1 cellular context compared by ENCODE assay signal in the genomic region with DNA sequence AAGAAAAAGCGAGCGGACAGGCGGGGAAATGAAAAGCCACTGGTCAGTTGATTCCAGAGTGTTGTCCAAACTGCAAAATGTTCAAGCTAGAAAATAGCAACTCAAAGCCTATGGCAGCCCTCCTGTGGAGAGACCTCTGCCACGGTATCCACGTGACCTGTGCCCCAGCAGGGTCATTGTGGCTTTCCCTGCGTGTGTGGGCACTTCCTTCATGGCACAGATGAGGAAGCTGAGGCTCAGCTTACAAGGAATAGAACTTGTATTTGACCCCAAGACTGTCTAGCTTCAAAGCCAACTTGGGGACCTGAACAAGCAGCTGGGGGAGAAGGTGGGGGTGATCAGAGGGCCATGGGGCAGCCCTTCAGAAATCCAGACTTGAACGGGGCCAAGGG.
TF ChIP-seq lines count a peak whose summit lies in the region.

No MANE protein-coding gene starts in this region.

TF ChIP-seq in K562, 482 proteins besides CTCF, POLR2A, EP300 and RAD21:
- TF ChIP-seq SRSF3 (IDR thresholded peaks at IDR 0.05; ENCODE audit: insufficient read depth, low read length) (no peak), ZNF143 (CRISPR knock-in tag; IDR thresholded peaks at IDR 0.05) (no peak)
TF ChIP-seq in K562: peak in this region for 0.
